12 cellular contexts compared by ENCODE assay signal in genomic region chr14:105324080-105324778, GRCh38. TPM values are rescaled to one million over a fixed set of nuclear protein-coding genes. Genes with fewer than 3 reads are reported as not detected.
DNase-seq lines count a peak whose midpoint lies in the region; ATAC-seq, FAIRE-seq and TF ChIP-seq lines count a peak whose summit lies in the region.
"Had no signal": no experiment of that assay in that cellular context is flagged by ENCODE, and none has a peak within 500 bp of the region (broad histone marks: within the 10 kb centered on the region; RNA-seq: fewer than 3 reads in every experiment).

No MANE protein-coding gene starts in this region.

- H3K9me1 ChIP-seq in IMR-90 (ENCODE audit: insufficient read depth, low read length) = peaks cover 9% of the 10 kb centered on the region; the same call in 1 of the 2 replicates

- H3K9me3 ChIP-seq in IMR-90 (ENCODE audit: control insufficient read depth, insufficient read depth, low read length) (no peaks in the 10 kb centered on the region), heart right ventricle (no peaks in the 10 kb centered on the region)
- H3K9me3 ChIP-seq: mucosa of descending colon had no signal

- peaks cover 16 to 51% of the 10 kb centered on the region in 2 experiments for H3K79me1 ChIP-seq in IMR-90 (ENCODE audit: low read depth in 1 of 2, low read length in 2 of 2)

- H2AK5ac ChIP-seq in IMR-90 (ENCODE audit: low read depth, low read length) = no peak overlapping the region

- dilution Hi-C loops in IMR-90 (cut with HindIII; ENCODE audit: low sequenced_read_pairs, unreplicated experiment) = no loop called here

- no peak overlapping the region for H4K91ac ChIP-seq in IMR-90 (ENCODE audit: insufficient read depth, low read depth, low read length)

- H2AK9ac ChIP-seq in IMR-90 (replicated peaks; ENCODE audit: low read depth, low read length, poor library complexity) = no peak overlapping the region

- H3K27me3 ChIP-seq in IMR-90 (ENCODE audit: control insufficient read depth, insufficient read depth, low read length) (no peaks in the 10 kb centered on the region), heart right ventricle (no peaks in the 10 kb centered on the region), rectal smooth muscle tissue (ENCODE audit: control insufficient read depth, insufficient read depth, low read length) (no peaks in the 10 kb centered on the region)

- TF ChIP-seq RAD21 in IMR-90 (IDR thresholded peaks at IDR 0.05; ENCODE audit: low read length) = no peak

- POLR2A ChIA-PET in IMR-90 (lab: Charles Lee; ENCODE audit: unreplicated experiment) = interaction anchor here (0.6 kb wide), 1 partner anchor 304 kb away, joined by 3 read pairs; the partner anchor contains the start of gene CDCA4
- POLR2A ChIA-PET in WTC11 (lab: Charles Lee) = no interaction called here

- in situ Hi-C loops in IMR-90 (cut with MboI; ENCODE audit: low sequenced_read_pairs) = no loop called here

- peak overlapping the region; percentile 86 for H3K27ac Mint-ChIP-seq in WTC11
- no peak overlapping the region for H3K27ac Mint-ChIP-seq in activated T-helper 1 cell treated with anti-CD3 and anti-CD28 coated beads, Interleukin-12 subunit alpha, Interleukin-12 subunit beta, Interleukin-2, Interleukin-4 antibody, amounts not matched to agents 30 ng/mL and 10 ng/mL and 1 ng/mL, durations not matched to agents 14 hours and 24 hours and 36 hours
- H3K27ac Mint-ChIP-seq: T-cell had no signal

- no peak overlapping the region for H3K4me3 ChIP-seq in IMR-90 (ENCODE audit: insufficient read depth, low read depth, low read length)
- H3K4me3 ChIP-seq in heart right ventricle = peak overlapping the region in 2 of 10 donors; percentile 1 to 5
- no peak overlapping the region for H3K4me3 ChIP-seq in rectal smooth muscle tissue (ENCODE audit: low read length)
- H3K4me3 ChIP-seq: mucosa of descending colon had no signal

- peaks cover 57% of the 10 kb centered on the region for H4K20me1 ChIP-seq in IMR-90 (ENCODE audit: insufficient read depth, low read length)

- no peak overlapping the region for H3K27ac ChIP-seq in IMR-90 (ENCODE audit: insufficient read depth, low read length)
- H3K27ac ChIP-seq in heart right ventricle = peak overlapping the region in 9 of 10 donors; percentile 28 to 83 (median 71)
- H3K27ac ChIP-seq in rectal smooth muscle tissue (ENCODE audit: low read depth, low read length) = peak overlapping the region; percentile 18

- no peak overlapping the region for H4K8ac ChIP-seq in IMR-90 (ENCODE audit: low read depth in 2 of 2, low read length in 2 of 2)

- H2BK5ac ChIP-seq in IMR-90 (ENCODE audit: low read depth, low read length, poor library complexity, severe bottlenecking) = no peak overlapping the region

- no peak overlapping the region for H3K23ac ChIP-seq in IMR-90 (ENCODE audit: low read depth, low read length)

- H2BK15ac ChIP-seq in IMR-90 (ENCODE audit: low read depth, low read length) = no peak overlapping the region

- intact Hi-C loops in IMR-90 (cut with micrococcal nuclease) = no loop called here
- intact Hi-C loops in heart right ventricle (cut with DNase I) = no loop called here
- intact Hi-C loops in activated T-helper 1 cell treated with anti-CD3 and anti-CD28 coated beads, Interleukin-12 subunit alpha, Interleukin-12 subunit beta, Interleukin-2, Interleukin-4 antibody, amounts not matched to agents 30 ng/mL and 10 ng/mL and 1 ng/mL, durations not matched to agents 14 hours and 24 hours and 36 hours (cut with micrococcal nuclease) = no loop called here

- no peak overlapping the region for H3K4ac ChIP-seq in IMR-90 (ENCODE audit: low read depth, low read length)

- no peak for TF ChIP-seq CTCF in IMR-90 (conservative IDR thresholded peaks at IDR 0.05; ENCODE audit: low read depth, low read length)
- TF ChIP-seq CTCF in WTC11 (IDR thresholded peaks at IDR 0.05) = no peak
- TF ChIP-seq CTCF in heart right ventricle (IDR thresholded peaks at IDR 0.05) = no peak

- 64% methylated on average over 12 of the region's 30 CpGs; no CpG with 5 or more reads in 1 of the 2 experiments for WGBS in IMR-90 (ENCODE audit: extremely low coverage in 2 of 2, insufficient read length in 1 of 2), 2 experiments
- 47 to 60% methylated on average over 26 to 30 of the region's 30 CpGs for WGBS in heart right ventricle, 2 donors

- peak overlapping the region; percentile 6 for H2AFZ ChIP-seq in IMR-90 (replicated peaks; ENCODE audit: low read length, poor library complexity)

- H3K36me3 ChIP-seq in IMR-90 (ENCODE audit: control insufficient read depth, insufficient read depth, low read length) (no peaks in the 10 kb centered on the region; the same call in 1 of the 2 replicates), heart right ventricle (peaks cover 0 to 5% (median 0%) of the 10 kb centered on the region in 9 donors), rectal smooth muscle tissue (ENCODE audit: control insufficient read depth, insufficient read depth, low read length) (no peaks in the 10 kb centered on the region)

- H4K5ac ChIP-seq in IMR-90 (ENCODE audit: low read depth, low read length) = no peak overlapping the region

- no peak overlapping the region for H3K18ac ChIP-seq in IMR-90 (ENCODE audit: low read depth, low read length)

- H2BK20ac ChIP-seq in IMR-90 (ENCODE audit: low read depth, low read length) = no peak overlapping the region

- no peaks in the 10 kb centered on the region for H3K9me3 Mint-ChIP-seq in WTC11
- H3K9me3 Mint-ChIP-seq in activated T-helper 1 cell treated with anti-CD3 and anti-CD28 coated beads, Interleukin-12 subunit alpha, Interleukin-12 subunit beta, Interleukin-2, Interleukin-4 antibody, amounts not matched to agents 30 ng/mL and 10 ng/mL and 1 ng/mL, durations not matched to agents 14 hours and 24 hours and 36 hours = no peaks in the 10 kb centered on the region
- H3K9me3 Mint-ChIP-seq: T-cell had no signal

- DNase-seq in IMR-90 = no peak
- DNase-seq in WTC11 (ENCODE audit: low spot score) = no peak
- DNase-seq in heart right ventricle = peak in 1 of 2 donors; percentile 69
- DNase-seq in foreskin melanocyte = no peak
- no peak for DNase-seq in activated CD4-positive, alpha-beta T cell treated with anti-CD3 and anti-CD28 coated beads, Interleukin-2, amount 50 U/mL, for 48 hours
- no peak for DNase-seq in activated T-helper 1 cell treated with anti-CD3 and anti-CD28 coated beads, Interleukin-12 subunit alpha, Interleukin-12 subunit beta, Interleukin-2, Interleukin-4 antibody, amounts not matched to agents 30 ng/mL and 10 ng/mL and 1 ng/mL, durations not matched to agents 14 hours and 24 hours and 36 hours (ENCODE audit: low spot score)
- DNase-seq in frontal cortex (ENCODE audit: low spot score in 2 of 2) = no peak
- DNase-seq: activated CD4-positive, CD25-positive, alpha-beta regulatory T cell treated with anti-CD3 and anti-CD28 coated beads, Interleukin-2, amount 50 U/mL, for 72 hours; activated T-cell treated with anti-CD3 and anti-CD28 coated beads, Interleukin-2, amount 50 U/mL, for 1 hour; T-cell had no signal

- CTCF ChIA-PET in IMR-90 (lab: Yijun Ruan, JAX) = no interaction called here
- CTCF ChIA-PET in WTC11 (lab: Charles Lee) = interaction anchor here (0.8 to 1.7 kb wide), 2 partner anchors 10 to 28 kb away, joined by 5 to 7 read pairs; no protein-coding TSS in a partner anchor

- BruUV-seq in IMR-90 (replicated peaks; lab: Mats Ljungman, UMichigan) = no TSS peak

- no peak overlapping the region; the same call in 1 of the 2 replicates for H3K4me2 ChIP-seq in IMR-90 (ENCODE audit: low read depth, low read length)

- H3K36me3 Mint-ChIP-seq in WTC11 = 0 out of 2 replicates have a peak, but pooled peaks cover 3% of the 10 kb centered on the region
- H3K36me3 Mint-ChIP-seq in activated T-helper 1 cell treated with anti-CD3 and anti-CD28 coated beads, Interleukin-12 subunit alpha, Interleukin-12 subunit beta, Interleukin-2, Interleukin-4 antibody, amounts not matched to agents 30 ng/mL and 10 ng/mL and 1 ng/mL, durations not matched to agents 14 hours and 24 hours and 36 hours (ENCODE audit: low read depth) = peaks cover 6% of the 10 kb centered on the region

- H3K27me3 Mint-ChIP-seq in WTC11 (ENCODE audit: low read depth) = no peaks in the 10 kb centered on the region
- peaks cover under 1% of the 10 kb centered on the region for H3K27me3 Mint-ChIP-seq in activated T-helper 1 cell treated with anti-CD3 and anti-CD28 coated beads, Interleukin-12 subunit alpha, Interleukin-12 subunit beta, Interleukin-2, Interleukin-4 antibody, amounts not matched to agents 30 ng/mL and 10 ng/mL and 1 ng/mL, durations not matched to agents 14 hours and 24 hours and 36 hours (ENCODE audit: insufficient read depth)
- H3K27me3 Mint-ChIP-seq: T-cell had no signal

- no peak for FAIRE-seq in frontal cortex (lab: Jason Lieb, UNC)

- no peak overlapping the region for H2BK120ac ChIP-seq in IMR-90 (ENCODE audit: low read depth, low read length)

- H3K4me3 Mint-ChIP-seq in WTC11 = no peak overlapping the region
- H3K4me3 Mint-ChIP-seq in activated T-helper 1 cell treated with anti-CD3 and anti-CD28 coated beads, Interleukin-12 subunit alpha, Interleukin-12 subunit beta, Interleukin-2, Interleukin-4 antibody, amounts not matched to agents 30 ng/mL and 10 ng/mL and 1 ng/mL, durations not matched to agents 14 hours and 24 hours and 36 hours = no peak overlapping the region
- H3K4me3 Mint-ChIP-seq: T-cell had no signal

- H3K4me1 ChIP-seq in IMR-90 (ENCODE audit: control insufficient read depth, insufficient read depth, low read length) (peaks cover 7% of the 10 kb centered on the region), heart right ventricle (peaks cover 36 to 69% (median 66%) of the 10 kb centered on the region in 9 donors), rectal smooth muscle tissue (ENCODE audit: control insufficient read depth, insufficient read depth, low read length) (peaks cover 13% of the 10 kb centered on the region)

- no peak for TF ChIP-seq POLR2A in IMR-90 (IDR thresholded peaks at IDR 0.05; ENCODE audit: low read depth, low read length)

- no peak overlapping the region for H3K14ac ChIP-seq in IMR-90 (replicated peaks; ENCODE audit: low read depth, low read length)

- ATAC-seq in IMR-90 (ENCODE audit: low read depth) = peak; percentile 40
- no peak for ATAC-seq in WTC11
- ATAC-seq in heart right ventricle = peak; percentile 82 to 92 (median 86)
- ATAC-seq: T-cell had no signal

- H3K9ac ChIP-seq in IMR-90 (ENCODE audit: low read depth, low read length) = no peak overlapping the region
- H3K9ac ChIP-seq in rectal smooth muscle tissue (ENCODE audit: low read length) = no peak overlapping the region

- H3K56ac ChIP-seq in IMR-90 (ENCODE audit: extremely low read depth, insufficient read depth, low read length) = no peak overlapping the region

- peaks cover 52% of the 10 kb centered on the region for H3K4me1 Mint-ChIP-seq in WTC11
- peaks cover 10% of the 10 kb centered on the region for H3K4me1 Mint-ChIP-seq in activated T-helper 1 cell treated with anti-CD3 and anti-CD28 coated beads, Interleukin-12 subunit alpha, Interleukin-12 subunit beta, Interleukin-2, Interleukin-4 antibody, amounts not matched to agents 30 ng/mL and 10 ng/mL and 1 ng/mL, durations not matched to agents 14 hours and 24 hours and 36 hours (ENCODE audit: low read depth)

RNA-seq across cellular contexts. Expression of gene PACS2, which starts 9.7 kb away (rescaled TPM):
- total RNA-seq in IMR-90 (2012; rRNA removed) (15.3 and 15.6 TPM in 2 replicates), WTC11 (2021) (90.7 to 100 TPM (median 98.0 TPM) in 3 replicates), heart right ventricle (10 to 100 TPM; 41.8 to 78.9 (median 54.6) TPM), frontal cortex (73.0 TPM)
- polyA plus RNA-seq in IMR-90 (2012; rRNA removed) (32.2 and 35.1 TPM in 2 replicates), heart right ventricle (100 to 1,000 TPM in 1 of 2 donors, 10 to 100 TPM in 1; 42.9 to 123 TPM)
- polyA plus RNA-seq in IMR-90 (2012; cell fraction: cytosol; rRNA removed) = 21.8 and 38.1 TPM in 2 replicates
- 145 and 229 TPM in 2 replicates for polyA plus RNA-seq in IMR-90 (2012; cell fraction: nucleus; rRNA removed; ENCODE audit: low replicate concordance)
- 28.2 and 32.3 TPM in 2 replicates for total RNA-seq in activated T-helper 1 cell treated with anti-CD3 and anti-CD28 coated beads, Interleukin-12 subunit alpha, Interleukin-12 subunit beta, Interleukin-2, Interleukin-4 antibody, amounts not matched to agents 30 ng/mL and 10 ng/mL and 1 ng/mL, durations not matched to agents 14 hours and 24 hours and 36 hours

RNA-seq across cellular contexts. Expression of gene BRF1, which starts 23.4 kb away (rescaled TPM):
- total RNA-seq in IMR-90 (2012; rRNA removed) = 12.4 and 13.3 TPM in 2 replicates
- 16.4 and 16.7 TPM in 2 replicates for polyA plus RNA-seq in IMR-90 (2012; rRNA removed)
- 13.5 and 19.0 TPM in 2 replicates for polyA plus RNA-seq in IMR-90 (2012; cell fraction: cytosol; rRNA removed)
- polyA plus RNA-seq in IMR-90 (2012; cell fraction: nucleus; rRNA removed; ENCODE audit: low replicate concordance) = 44.2 and 86.6 TPM in 2 replicates
- 23.9 to 26.5 TPM (median 26.4 TPM) in 3 replicates for total RNA-seq in WTC11 (2021)
- total RNA-seq in heart right ventricle = 10 to 100 TPM; 12.7 to 18.9 (median 16.2) TPM
- 10 to 100 TPM; 12.9 to 30.8 TPM for polyA plus RNA-seq in heart right ventricle
- total RNA-seq in activated T-helper 1 cell treated with anti-CD3 and anti-CD28 coated beads, Interleukin-12 subunit alpha, Interleukin-12 subunit beta, Interleukin-2, Interleukin-4 antibody, amounts not matched to agents 30 ng/mL and 10 ng/mL and 1 ng/mL, durations not matched to agents 14 hours and 24 hours and 36 hours = 46.1 and 46.9 TPM in 2 replicates
- total RNA-seq in frontal cortex = 60.7 TPM
